In genomic region chr11:116557261-116557660, GRCh38 we compare ENCODE assay signal across 1 cellular context.
TF ChIP-seq lines count a peak whose summit lies in the region.

No MANE protein-coding gene starts in this region.

TF ChIP-seq in SK-N-SH, 30 proteins besides CTCF, POLR2A, EP300 and RAD21 (continued from another document):
- TF ChIP-seq FOXM1 (IDR thresholded peaks at IDR 0.05; ENCODE audit: low read depth) (no peak), TCF12 (IDR thresholded peaks at IDR 0.05) (0 out of 2 replicates have a peak, but pooled peaks have one; percentile 31), NFIC (IDR thresholded peaks at IDR 0.05; ENCODE audit: borderline replicate concordance) (no peak), PBX3 (IDR thresholded peaks at IDR 0.05) (no peak), REST (IDR thresholded peaks at IDR 0.05; ENCODE audit: low read depth, low read length) (no peak), RXRA (IDR thresholded peaks at IDR 0.05; ENCODE audit: borderline replicate concordance, low read depth) (no peak), RFX5 (IDR thresholded peaks at IDR 0.05; ENCODE audit: low read length) (no peak), MAX (IDR thresholded peaks at IDR 0.05; ENCODE audit: low read depth) (peak; percentile 43; the same call in 1 of the 2 replicates)
